15 cellular contexts compared by ENCODE assay signal in the genomic region with DNA sequence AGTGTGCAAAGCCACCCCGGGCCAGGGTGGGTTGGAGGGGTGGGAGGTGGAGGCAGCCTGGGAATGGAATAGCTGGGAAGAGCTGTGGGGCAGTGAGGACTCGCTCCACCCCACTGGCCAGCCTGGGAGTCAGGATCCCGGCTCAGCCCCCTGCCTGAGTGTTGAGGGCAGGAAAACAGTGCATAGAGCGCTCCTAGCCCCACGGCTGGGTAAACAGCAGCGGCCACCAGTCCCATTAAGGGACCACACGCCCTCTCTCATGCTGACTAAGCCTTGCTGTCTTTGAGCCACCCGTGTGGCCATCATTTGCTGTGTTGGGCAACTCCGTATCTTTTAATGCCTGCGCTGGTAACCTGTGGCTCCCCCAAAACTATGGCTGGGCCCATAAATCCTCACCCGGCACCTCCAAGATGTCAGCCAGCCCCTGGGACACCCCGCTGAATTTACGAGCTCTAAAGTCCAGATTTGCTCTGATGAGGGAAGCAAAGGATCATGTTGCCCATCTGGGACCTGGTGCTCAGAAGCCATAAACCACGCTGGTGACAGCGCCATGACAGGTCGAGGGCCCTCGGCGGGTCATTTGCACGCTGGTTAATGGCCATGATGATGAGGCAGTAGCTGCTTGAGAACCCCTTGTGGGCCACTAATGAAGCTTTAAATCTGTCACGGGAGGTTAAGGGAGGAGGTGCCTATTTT. TPM values are rescaled to one million over a fixed set of nuclear protein-coding genes. Genes with fewer than 3 reads are reported as not detected.
DNase-seq lines count a peak whose midpoint lies in the region; ATAC-seq and TF ChIP-seq lines count a peak whose summit lies in the region.
"Had no signal": no experiment of that assay in that cellular context is flagged by ENCODE, and none has a peak within 500 bp of the region (broad histone marks: within the 10 kb centered on the region; RNA-seq: fewer than 3 reads in every experiment).

No MANE protein-coding gene starts in this region.

- DNase-seq in breast epithelium (ENCODE audit: low spot score in 2 of 2) (no peak), MCF 10A (ENCODE audit: unreplicated experiment) (no peak), SHP77 treated with DMSO at 0.1 percent for 48 hours (lab: John Stamatoyannopoulos, UW) (peak; percentile 47), left kidney (ENCODE audit: low read depth, low spot score) (peak; percentile 97), ACHN (no peak), brain microvascular endothelial cell (no peak), cortex of kidney (lab: John Stamatoyannopoulos, UW) (no peak)
- DNase-seq: GOT3, left ventricle myocardium inferior, natural killer cell, NCI-H2171, sigmoid colon had no signal

- in situ Hi-C loops in ACHN (cut with HindIII; ENCODE audit: low pct_ligation_motif_present, low pct_unique_long_range_greater_than_20kb, low sequenced_read_pairs), result no loop called here
- in situ Hi-C loops in brain microvascular endothelial cell (cut with HindIII; ENCODE audit: low pct_ligation_motif_present, low sequenced_read_pairs), result no loop called here

- H3K9me3 Mint-ChIP-seq in MCF 10A (ENCODE audit: unreplicated experiment), result no peaks in the 10 kb centered on the region
- H3K9me3 Mint-ChIP-seq: activated CD8-positive, alpha-beta T cell treated with anti-CD3 and anti-CD28 coated beads for 36 hours; natural killer cell had no signal

- H3K4me1 Mint-ChIP-seq in MCF 10A (ENCODE audit: insufficient read depth, unreplicated experiment), result peaks cover 7% of the 10 kb centered on the region

- peak overlapping the region; percentile 95 to 96 for H3K27ac ChIP-seq in breast epithelium
- no peak overlapping the region for H3K27ac ChIP-seq in brain microvascular endothelial cell
- H3K27ac ChIP-seq: left ventricle myocardium inferior, sigmoid colon, SJCRH30 had no signal

- H3K27me3 Mint-ChIP-seq in MCF 10A (ENCODE audit: insufficient read depth, unreplicated experiment), result peaks cover 34% of the 10 kb centered on the region

- no TSS peak for BruUV-seq in MCF 10A (replicated peaks; lab: Mats Ljungman, UMichigan)

- H3K27ac Mint-ChIP-seq in MCF 10A (ENCODE audit: low read depth, unreplicated experiment), result no peak overlapping the region
- H3K27ac Mint-ChIP-seq: natural killer cell had no signal

- no peak overlapping the region for H3K4me3 Mint-ChIP-seq in MCF 10A (ENCODE audit: unreplicated experiment)
- H3K4me3 Mint-ChIP-seq: activated CD8-positive, alpha-beta T cell treated with anti-CD3 and anti-CD28 coated beads for 36 hours; natural killer cell had no signal

- H3K36me3 ChIP-seq in breast epithelium, result no peaks in the 10 kb centered on the region
- H3K36me3 ChIP-seq in brain microvascular endothelial cell (replicated peaks), result no peaks in the 10 kb centered on the region
- H3K36me3 ChIP-seq: left ventricle myocardium inferior, sigmoid colon, SJCRH30 had no signal

- intact Hi-C loops in breast epithelium (cut with DNase I; ENCODE audit: low total_unique reads) (loop anchor here (10.0 kb wide), 1 partner anchor 343 kb away; no protein-coding TSS in a partner anchor), MCF 10A (cut with micrococcal nuclease) (no loop called here)

- H3K4me1 ChIP-seq in breast epithelium, result peaks cover 5 to 7% of the 10 kb centered on the region in 2 donors

- H3K36me3 Mint-ChIP-seq in MCF 10A (ENCODE audit: insufficient read depth, unreplicated experiment), result no peaks in the 10 kb centered on the region
- H3K36me3 Mint-ChIP-seq: natural killer cell had no signal

- H3K4me3 ChIP-seq in breast epithelium (no peak overlapping the region), brain microvascular endothelial cell (ENCODE audit: low read depth, low read length) (no peak overlapping the region)
- H3K4me3 ChIP-seq: left ventricle myocardium inferior, sigmoid colon, SJCRH30 had no signal

- no peaks in the 10 kb centered on the region for H3K9me3 ChIP-seq in breast epithelium
- H3K9me3 ChIP-seq: left ventricle myocardium inferior, sigmoid colon, SJCRH30 had no signal

- POLR2A ChIA-PET in MCF 10A (lab: Yijun Ruan, JAX), result no interaction called here

- H3K27me3 ChIP-seq in breast epithelium, result no peaks in the 10 kb centered on the region
- H3K27me3 ChIP-seq in brain microvascular endothelial cell (replicated peaks), result peaks cover 4% of the 10 kb centered on the region

- ATAC-seq in GM21381 (IDR thresholded peaks at IDR 0.05; ENCODE audit: unreplicated experiment), result no peak

- no peak for TF ChIP-seq POLR2A in breast epithelium (IDR thresholded peaks at IDR 0.05)

- TF ChIP-seq CTCF in breast epithelium (IDR thresholded peaks at IDR 0.05) (no peak), MCF 10A (IDR thresholded peaks at IDR 0.05; ENCODE audit: unreplicated experiment) (no peak), brain microvascular endothelial cell (IDR thresholded peaks at IDR 0.05; ENCODE audit: low read depth, low read length, missing control alignments) (no peak)

- CTCF ChIA-PET in MCF 10A (lab: Yijun Ruan, JAX), result interaction anchor here (0.6 to 1.9 kb wide), 3 partner anchors 7 to 18 kb away, joined by 3 to 5 read pairs (median 3); no protein-coding TSS in a partner anchor

RNA-seq across cellular contexts. Expression of gene SYF2, which starts 34.9 kb away (rescaled TPM):
- total RNA-seq in breast epithelium (10 to 100 TPM; 61.3 to 85.0 (median 83.6) TPM), MCF 10A (2022) (40.5 and 43.0 TPM in 2 replicates)

RNA-seq across cellular contexts. Expression of gene RSRP1, which starts 49.9 kb away (rescaled TPM):
- total RNA-seq in breast epithelium (100 to 1,000 TPM; 155 to 215 (median 164) TPM), MCF 10A (2022) (77.2 and 86.4 TPM in 2 replicates)

Comparison
In these comparisons a context has a peak if more than half of its experiments do, and no peak if none do; other contexts are left out.
1. DNase-seq: peak in SHP77 treated with DMSO at 0.1 percent for 48 hours (single experiment) and left kidney (single experiment); none in breast epithelium (0 of 2), MCF 10A (single experiment), ACHN (single experiment), brain microvascular endothelial cell (single experiment) and cortex of kidney (single experiment).